5 cellular contexts compared by ENCODE assay signal in genomic region chrX:2762671-2763070, GRCh38. TPM values are rescaled to one million over a fixed set of nuclear protein-coding genes. Genes with fewer than 3 reads are reported as not detected.
"Had no signal": no experiment of that assay in that cellular context is flagged by ENCODE, and none has a peak within 500 bp of the region (broad histone marks: within the 10 kb centered on the region; RNA-seq: fewer than 3 reads in every experiment).

No MANE protein-coding gene starts in this region.

RNA-seq across cellular contexts. Expression of gene XG, which starts 10.8 kb away (rescaled TPM):
- total RNA-seq: HT-29, MCF 10A, OCI-LY7, PC-3, SK-MEL-5 had no signal
